In genomic region chr1:104195395-104195794, GRCh38 we compare ENCODE assay signal across 21 cellular contexts.
A peak's percentile ranks its signal among the peaks of the same experiment; 100 is the strongest.
DNase-seq lines count a peak whose midpoint lies in the region; ATAC-seq and TF ChIP-seq lines count a peak whose summit lies in the region.
"Had no signal": no experiment of that assay in that cellular context is flagged by ENCODE, and none has a peak within 500 bp of the region (broad histone marks: within the 10 kb centered on the region; RNA-seq: fewer than 3 reads in every experiment).

No MANE protein-coding gene starts in this region.

- H3K27me3 ChIP-seq in WERI-Rb-1 (ENCODE audit: insufficient read depth, low read depth, severe bottlenecking) (no peaks in the 10 kb centered on the region), sigmoid colon (no peaks in the 10 kb centered on the region)
- H3K27me3 ChIP-seq: esophagus squamous epithelium, left lung, thyroid gland had no signal

- H3K36me3 ChIP-seq in WERI-Rb-1: no peaks in the 10 kb centered on the region
- H3K36me3 ChIP-seq in sigmoid colon: no peaks in the 10 kb centered on the region
- H3K36me3 ChIP-seq: esophagus squamous epithelium, left lung, prostate gland, thyroid gland had no signal

- H3K9me3 ChIP-seq in WERI-Rb-1 (ENCODE audit: severe bottlenecking) (no peaks in the 10 kb centered on the region), sigmoid colon (no peaks in the 10 kb centered on the region)
- H3K9me3 ChIP-seq: prostate gland, thyroid gland had no signal

- intact Hi-C loops in sigmoid colon (cut with DNase I): no loop called here

- no peak overlapping the region for H3K4me3 ChIP-seq in WERI-Rb-1 (ENCODE audit: low read depth, low read length)
- H3K4me3 ChIP-seq in sigmoid colon: no peak overlapping the region
- H3K4me3 ChIP-seq: esophagus squamous epithelium, K562, left lung, prostate gland, skin epidermis, thyroid gland had no signal

- no peaks in the 10 kb centered on the region for H3K4me1 ChIP-seq in sigmoid colon
- H3K4me1 ChIP-seq: esophagus squamous epithelium, left lung, prostate gland, thyroid gland had no signal

- H3K27ac ChIP-seq in WERI-Rb-1 (no peak overlapping the region), sigmoid colon (no peak overlapping the region)
- H3K27ac ChIP-seq: esophagus squamous epithelium, left lung, prostate gland, skin epidermis, thyroid gland had no signal

- DNase-seq in DMS53 treated with DMSO at 0.1 percent for 48 hours (lab: John Stamatoyannopoulos, UW; ENCODE audit: unreplicated experiment) (peak; percentile 56), HS-5 (ENCODE audit: low read depth) (peak; percentile 58), T1000 (lab: John Stamatoyannopoulos, UW) (peak; percentile 2), kidney tubule cell (ENCODE audit: low spot score) (peak; percentile 55), WERI-Rb-1 (no peak), sigmoid colon (no peak)
- DNase-seq: activated CD4-positive, alpha-beta T cell treated with anti-CD3 and anti-CD28 coated beads, Interleukin-2, amount 10 ng/mL, durations not matched to agents 24 days and 14 days; activated naive CD8-positive, alpha-beta T cell treated with anti-CD3 and anti-CD28 coated beads for 36 hours; CD8-positive, alpha-beta T cell; effector CD4-positive, alpha-beta T cell; esophagus squamous epithelium; left lung; NCI-H187 treated with DMSO at 0.1 percent for 48 hours; NK-92 treated with Interleukin-12 subunit alpha and Interleukin-12 subunit beta, amount 100 ng/mL, for 24 hours; stimulated activated CD4-positive, alpha-beta T cell treated with anti-CD3 and anti-CD28 coated beads, Interleukin-2, amount 100 ng/mL, for 24 hours; stimulated activated naive CD4-positive, alpha-beta T cell; thyroid gland had no signal

- no peak for TF ChIP-seq POLR2A in sigmoid colon (IDR thresholded peaks at IDR 0.05)

- TF ChIP-seq CTCF in WERI-Rb-1 (IDR thresholded peaks at IDR 0.05; ENCODE audit: low read depth, low read length) (no peak), sigmoid colon (IDR thresholded peaks at IDR 0.05) (no peak)

- no peak for ATAC-seq in HG03457 (IDR thresholded peaks at IDR 0.05; ENCODE audit: unreplicated experiment)
- ATAC-seq: CD8-positive, alpha-beta T cell; K562; left lung had no signal

- no peak for TF ChIP-seq EP300 in sigmoid colon (IDR thresholded peaks at IDR 0.05)

Comparison
In these comparisons a context has a peak if more than half of its experiments do, and no peak if none do; other contexts are left out.
1. DNase-seq: peak in DMS53 treated with DMSO at 0.1 percent for 48 hours (single experiment), HS-5 (single experiment), T1000 (single experiment) and kidney tubule cell (single experiment); none in WERI-Rb-1 (single experiment) and sigmoid colon (single experiment).